ENCODE assay signal across 1 cellular context in genomic region chr5:134223406-134224251, GRCh38.
TF ChIP-seq lines count a peak whose summit lies in the region.

No MANE protein-coding gene starts in this region.

TF ChIP-seq in K562, 482 proteins besides CTCF, POLR2A, EP300 and RAD21 (continued from another document and continues in another):
- TF ChIP-seq POLR2G (IDR thresholded peaks at IDR 0.05; ENCODE audit: low read depth, low read length), result no peak
- 0 out of 2 replicates have a peak, but pooled peaks have one; percentile 28 for TF ChIP-seq ZEB2 (IDR thresholded peaks at IDR 0.05)
- no peak for TF ChIP-seq ZNF561 (CRISPR knock-in tag; conservative IDR thresholded peaks at IDR 0.05)
- no peak for TF ChIP-seq KLF1 (tag; IDR thresholded peaks at IDR 0.05)
- peak; percentile 23; the same call in 1 of the 2 replicates for TF ChIP-seq ZNF589 (CRISPR knock-in tag; IDR thresholded peaks at IDR 0.05; ENCODE audit: low read depth)
- no peak for TF ChIP-seq DACH1 (IDR thresholded peaks at IDR 0.05; ENCODE audit: partially characterized antibody)
- no peak for TF ChIP-seq COPS2 (conservative IDR thresholded peaks at IDR 0.05)
- TF ChIP-seq EHMT2 (IDR thresholded peaks at IDR 0.05), result peak; percentile 52; the same call in 1 of the 2 replicates
- no peak for TF ChIP-seq RAD51 (IDR thresholded peaks at IDR 0.05; ENCODE audit: borderline replicate concordance, low read depth)
- TF ChIP-seq EP400 (IDR thresholded peaks at IDR 0.05), result peak; percentile 24; the same call in 1 of the 2 replicates
- TF ChIP-seq CEBPB (tag; IDR thresholded peaks at IDR 0.05), result peak; percentile 49; the same call in 1 of the 2 replicates
- no peak for TF ChIP-seq MBD2 (IDR thresholded peaks at IDR 0.05; ENCODE audit: borderline replicate concordance, low read depth)
- no peak for TF ChIP-seq ZBTB1 (CRISPR knock-in tag; IDR thresholded peaks at IDR 0.05; ENCODE audit: borderline replicate concordance, low read depth)
- no peak for TF ChIP-seq ZBTB8A (IDR thresholded peaks at IDR 0.05; ENCODE audit: partially characterized antibody)
- TF ChIP-seq NR1H2 (CRISPR knock-in tag; IDR thresholded peaks at IDR 0.05), result no peak
- TF ChIP-seq CREB1 (IDR thresholded peaks at IDR 0.05), result 0 out of 2 replicates have a peak, but pooled peaks have one; percentile 27
- TF ChIP-seq CREB1 (CRISPR knock-in tag; IDR thresholded peaks at IDR 0.05), result no peak
- TF ChIP-seq, protein P1, sequence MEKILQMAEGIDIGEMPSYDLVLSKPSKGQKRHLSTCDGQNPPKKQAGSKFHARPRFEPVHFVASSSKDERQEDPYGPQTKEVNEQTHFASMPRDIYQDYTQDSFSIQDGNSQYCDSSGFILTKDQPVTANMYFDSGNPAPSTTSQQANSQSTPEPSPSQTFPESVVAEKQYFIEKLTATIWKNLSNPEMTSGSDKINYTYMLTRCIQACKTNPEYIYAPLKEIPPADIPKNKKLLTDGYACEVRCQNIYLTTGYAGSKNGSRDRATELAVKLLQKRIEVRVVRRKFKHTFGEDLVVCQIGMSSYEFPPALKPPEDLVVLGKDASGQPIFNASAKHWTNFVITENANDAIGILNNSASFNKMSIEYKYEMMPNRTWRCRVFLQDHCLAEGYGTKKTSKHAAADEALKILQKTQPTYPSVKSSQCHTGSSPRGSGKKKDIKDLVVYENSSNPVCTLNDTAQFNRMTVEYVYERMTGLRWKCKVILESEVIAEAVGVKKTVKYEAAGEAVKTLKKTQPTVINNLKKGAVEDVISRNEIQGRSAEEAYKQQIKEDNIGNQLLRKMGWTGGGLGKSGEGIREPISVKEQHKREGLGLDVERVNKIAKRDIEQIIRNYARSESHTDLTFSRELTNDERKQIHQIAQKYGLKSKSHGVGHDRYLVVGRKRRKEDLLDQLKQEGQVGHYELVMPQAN (IDR thresholded peaks at IDR 0.05; ENCODE audit: borderline replicate concordance), result 0 out of 2 replicates have a peak, but pooled peaks have one; percentile 39
- no peak for TF ChIP-seq CBX3 (IDR thresholded peaks at IDR 0.05; ENCODE audit: borderline replicate concordance in 1 of 2, low read length in 2 of 2)
- TF ChIP-seq USF2 (CRISPR knock-in tag; IDR thresholded peaks at IDR 0.05), result no peak
- TF ChIP-seq PHTF2 (CRISPR knock-in tag; IDR thresholded peaks at IDR 0.05), result no peak
- TF ChIP-seq ZNF75A (CRISPR knock-in tag; IDR thresholded peaks at IDR 0.05), result no peak
- no peak for TF ChIP-seq CXXC5 (CRISPR knock-in tag; IDR thresholded peaks at IDR 0.05)
- no peak for TF ChIP-seq ERF (CRISPR knock-in tag; IDR thresholded peaks at IDR 0.05)
- peak; percentile 90 for TF ChIP-seq HNRNPLL (IDR thresholded peaks at IDR 0.05; ENCODE audit: low read depth, low read length, poor library complexity, severe bottlenecking)
- no peak for TF ChIP-seq ZNF24 (IDR thresholded peaks at IDR 0.05)
- TF ChIP-seq HNRNPK (IDR thresholded peaks at IDR 0.05; ENCODE audit: low read depth, low read length, poor library complexity, severe bottlenecking), result no peak
- no peak for TF ChIP-seq CAMTA2 (CRISPR knock-in tag; conservative IDR thresholded peaks at IDR 0.05)
- TF ChIP-seq NCOA6 (IDR thresholded peaks at IDR 0.05), result no peak
- no peak for TF ChIP-seq ZFP36 (IDR thresholded peaks at IDR 0.05; ENCODE audit: low read depth, low read length, partially characterized antibody)
- no peak for TF ChIP-seq JUND (IDR thresholded peaks at IDR 0.05; ENCODE audit: borderline replicate concordance, low read depth, low read length)
- peak; percentile 68; the same call in 2 of the 3 replicates for TF ChIP-seq JUND (tag; IDR thresholded peaks at IDR 0.05; ENCODE audit: borderline replicate concordance, low read depth, low read length)
- peak; percentile 59; the same call in 1 of the 2 replicates for TF ChIP-seq CBFA2T3 (IDR thresholded peaks at IDR 0.05)
- TF ChIP-seq CCAR2 (IDR thresholded peaks at IDR 0.05; ENCODE audit: low read depth, low read length), result no peak
- no peak for TF ChIP-seq PRDM10 (IDR thresholded peaks at IDR 0.05; ENCODE audit: partially characterized antibody)
- 0 out of 2 replicates have a peak, but pooled peaks have one; percentile 15 for TF ChIP-seq L3MBTL2 (IDR thresholded peaks at IDR 0.05)
- TF ChIP-seq, protein P2, sequence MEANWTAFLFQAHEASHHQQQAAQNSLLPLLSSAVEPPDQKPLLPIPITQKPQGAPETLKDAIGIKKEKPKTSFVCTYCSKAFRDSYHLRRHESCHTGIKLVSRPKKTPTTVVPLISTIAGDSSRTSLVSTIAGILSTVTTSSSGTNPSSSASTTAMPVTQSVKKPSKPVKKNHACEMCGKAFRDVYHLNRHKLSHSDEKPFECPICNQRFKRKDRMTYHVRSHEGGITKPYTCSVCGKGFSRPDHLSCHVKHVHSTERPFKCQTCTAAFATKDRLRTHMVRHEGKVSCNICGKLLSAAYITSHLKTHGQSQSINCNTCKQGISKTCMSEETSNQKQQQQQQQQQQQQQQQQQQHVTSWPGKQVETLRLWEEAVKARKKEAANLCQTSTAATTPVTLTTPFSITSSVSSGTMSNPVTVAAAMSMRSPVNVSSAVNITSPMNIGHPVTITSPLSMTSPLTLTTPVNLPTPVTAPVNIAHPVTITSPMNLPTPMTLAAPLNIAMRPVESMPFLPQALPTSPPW (CRISPR knock-in tag; IDR thresholded peaks at IDR 0.05), result no peak
- TF ChIP-seq RBM15 (IDR thresholded peaks at IDR 0.05; ENCODE audit: insufficient read depth, low read length), result no peak
- TF ChIP-seq, protein P3, sequence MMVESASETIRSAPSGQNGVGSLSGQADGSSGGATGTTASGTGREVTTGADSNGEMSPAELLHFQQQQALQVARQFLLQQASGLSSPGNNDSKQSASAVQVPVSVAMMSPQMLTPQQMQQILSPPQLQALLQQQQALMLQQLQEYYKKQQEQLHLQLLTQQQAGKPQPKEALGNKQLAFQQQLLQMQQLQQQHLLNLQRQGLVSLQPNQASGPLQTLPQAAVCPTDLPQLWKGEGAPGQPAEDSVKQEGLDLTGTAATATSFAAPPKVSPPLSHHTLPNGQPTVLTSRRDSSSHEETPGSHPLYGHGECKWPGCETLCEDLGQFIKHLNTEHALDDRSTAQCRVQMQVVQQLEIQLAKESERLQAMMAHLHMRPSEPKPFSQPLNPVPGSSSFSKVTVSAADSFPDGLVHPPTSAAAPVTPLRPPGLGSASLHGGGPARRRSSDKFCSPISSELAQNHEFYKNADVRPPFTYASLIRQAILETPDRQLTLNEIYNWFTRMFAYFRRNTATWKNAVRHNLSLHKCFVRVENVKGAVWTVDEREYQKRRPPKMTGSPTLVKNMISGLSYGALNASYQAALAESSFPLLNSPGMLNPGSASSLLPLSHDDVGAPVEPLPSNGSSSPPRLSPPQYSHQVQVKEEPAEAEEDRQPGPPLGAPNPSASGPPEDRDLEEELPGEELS (CRISPR knock-in tag; IDR thresholded peaks at IDR 0.05; ENCODE audit: borderline replicate concordance), result no peak
- TF ChIP-seq, protein P4, sequence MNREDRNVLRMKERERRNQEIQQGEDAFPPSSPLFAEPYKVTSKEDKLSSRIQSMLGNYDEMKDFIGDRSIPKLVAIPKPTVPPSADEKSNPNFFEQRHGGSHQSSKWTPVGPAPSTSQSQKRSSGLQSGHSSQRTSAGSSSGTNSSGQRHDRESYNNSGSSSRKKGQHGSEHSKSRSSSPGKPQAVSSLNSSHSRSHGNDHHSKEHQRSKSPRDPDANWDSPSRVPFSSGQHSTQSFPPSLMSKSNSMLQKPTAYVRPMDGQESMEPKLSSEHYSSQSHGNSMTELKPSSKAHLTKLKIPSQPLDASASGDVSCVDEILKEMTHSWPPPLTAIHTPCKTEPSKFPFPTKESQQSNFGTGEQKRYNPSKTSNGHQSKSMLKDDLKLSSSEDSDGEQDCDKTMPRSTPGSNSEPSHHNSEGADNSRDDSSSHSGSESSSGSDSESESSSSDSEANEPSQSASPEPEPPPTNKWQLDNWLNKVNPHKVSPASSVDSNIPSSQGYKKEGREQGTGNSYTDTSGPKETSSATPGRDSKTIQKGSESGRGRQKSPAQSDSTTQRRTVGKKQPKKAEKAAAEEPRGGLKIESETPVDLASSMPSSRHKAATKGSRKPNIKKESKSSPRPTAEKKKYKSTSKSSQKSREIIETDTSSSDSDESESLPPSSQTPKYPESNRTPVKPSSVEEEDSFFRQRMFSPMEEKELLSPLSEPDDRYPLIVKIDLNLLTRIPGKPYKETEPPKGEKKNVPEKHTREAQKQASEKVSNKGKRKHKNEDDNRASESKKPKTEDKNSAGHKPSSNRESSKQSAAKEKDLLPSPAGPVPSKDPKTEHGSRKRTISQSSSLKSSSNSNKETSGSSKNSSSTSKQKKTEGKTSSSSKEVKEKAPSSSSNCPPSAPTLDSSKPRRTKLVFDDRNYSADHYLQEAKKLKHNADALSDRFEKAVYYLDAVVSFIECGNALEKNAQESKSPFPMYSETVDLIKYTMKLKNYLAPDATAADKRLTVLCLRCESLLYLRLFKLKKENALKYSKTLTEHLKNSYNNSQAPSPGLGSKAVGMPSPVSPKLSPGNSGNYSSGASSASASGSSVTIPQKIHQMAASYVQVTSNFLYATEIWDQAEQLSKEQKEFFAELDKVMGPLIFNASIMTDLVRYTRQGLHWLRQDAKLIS (CRISPR knock-in tag; IDR thresholded peaks at IDR 0.05), result no peak
- TF ChIP-seq SREBF1 (IDR thresholded peaks at IDR 0.05; ENCODE audit: borderline replicate concordance, low read depth, low read length), result no peak
- TF ChIP-seq PYGO2 (tag; IDR thresholded peaks at IDR 0.05), result no peak
- no peak for TF ChIP-seq NRF1 (conservative IDR thresholded peaks at IDR 0.05 in 1 of 2, IDR thresholded peaks at IDR 0.05 in 1 of 2)
- TF ChIP-seq ZNF778 (CRISPR knock-in tag; IDR thresholded peaks at IDR 0.05), result no peak
- TF ChIP-seq THAP7 (CRISPR knock-in tag; IDR thresholded peaks at IDR 0.05), result no peak
- TF ChIP-seq ARNT (IDR thresholded peaks at IDR 0.05), result no peak
- 0 out of 2 replicates have a peak, but pooled peaks have one; percentile 39 for TF ChIP-seq CEBPG (CRISPR knock-in tag; IDR thresholded peaks at IDR 0.05)
- TF ChIP-seq CEBPG (tag; conservative IDR thresholded peaks at IDR 0.05 in 1 of 2, IDR thresholded peaks at IDR 0.05 in 1 of 2), result peak; percentile 59 to 71; a peak in 3 of 4 replicates
- TF ChIP-seq, protein P5, sequence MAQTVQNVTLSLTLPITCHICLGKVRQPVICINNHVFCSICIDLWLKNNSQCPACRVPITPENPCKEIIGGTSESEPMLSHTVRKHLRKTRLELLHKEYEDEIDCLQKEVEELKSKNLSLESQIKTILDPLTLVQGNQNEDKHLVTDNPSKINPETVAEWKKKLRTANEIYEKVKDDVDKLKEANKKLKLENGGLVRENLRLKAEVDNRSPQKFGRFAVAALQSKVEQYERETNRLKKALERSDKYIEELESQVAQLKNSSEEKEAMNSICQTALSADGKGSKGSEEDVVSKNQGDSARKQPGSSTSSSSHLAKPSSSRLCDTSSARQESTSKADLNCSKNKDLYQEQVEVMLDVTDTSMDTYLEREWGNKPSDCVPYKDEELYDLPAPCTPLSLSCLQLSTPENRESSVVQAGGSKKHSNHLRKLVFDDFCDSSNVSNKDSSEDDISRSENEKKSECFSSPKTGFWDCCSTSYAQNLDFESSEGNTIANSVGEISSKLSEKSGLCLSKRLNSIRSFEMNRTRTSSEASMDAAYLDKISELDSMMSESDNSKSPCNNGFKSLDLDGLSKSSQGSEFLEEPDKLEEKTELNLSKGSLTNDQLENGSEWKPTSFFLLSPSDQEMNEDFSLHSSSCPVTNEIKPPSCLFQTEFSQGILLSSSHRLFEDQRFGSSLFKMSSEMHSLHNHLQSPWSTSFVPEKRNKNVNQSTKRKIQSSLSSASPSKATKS (CRISPR knock-in tag; IDR thresholded peaks at IDR 0.05), result no peak
- TF ChIP-seq, protein P6, sequence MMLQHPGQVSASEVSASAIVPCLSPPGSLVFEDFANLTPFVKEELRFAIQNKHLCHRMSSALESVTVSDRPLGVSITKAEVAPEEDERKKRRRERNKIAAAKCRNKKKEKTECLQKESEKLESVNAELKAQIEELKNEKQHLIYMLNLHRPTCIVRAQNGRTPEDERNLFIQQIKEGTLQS (IDR thresholded peaks at IDR 0.05), result peak; percentile 96
- TF ChIP-seq, protein P6 (CRISPR knock-in tag; conservative IDR thresholded peaks at IDR 0.05), result no peak
- no peak for TF ChIP-seq POU5F1 (IDR thresholded peaks at IDR 0.05; ENCODE audit: borderline replicate concordance, low read depth, low read length, partially characterized antibody)
- TF ChIP-seq ZNF212 (CRISPR knock-in tag; IDR thresholded peaks at IDR 0.05), result no peak
- TF ChIP-seq ETV5 (CRISPR knock-in tag; IDR thresholded peaks at IDR 0.05; ENCODE audit: low read depth), result no peak
